ENCODE assay signal across 1 cellular context in the genomic region with DNA sequence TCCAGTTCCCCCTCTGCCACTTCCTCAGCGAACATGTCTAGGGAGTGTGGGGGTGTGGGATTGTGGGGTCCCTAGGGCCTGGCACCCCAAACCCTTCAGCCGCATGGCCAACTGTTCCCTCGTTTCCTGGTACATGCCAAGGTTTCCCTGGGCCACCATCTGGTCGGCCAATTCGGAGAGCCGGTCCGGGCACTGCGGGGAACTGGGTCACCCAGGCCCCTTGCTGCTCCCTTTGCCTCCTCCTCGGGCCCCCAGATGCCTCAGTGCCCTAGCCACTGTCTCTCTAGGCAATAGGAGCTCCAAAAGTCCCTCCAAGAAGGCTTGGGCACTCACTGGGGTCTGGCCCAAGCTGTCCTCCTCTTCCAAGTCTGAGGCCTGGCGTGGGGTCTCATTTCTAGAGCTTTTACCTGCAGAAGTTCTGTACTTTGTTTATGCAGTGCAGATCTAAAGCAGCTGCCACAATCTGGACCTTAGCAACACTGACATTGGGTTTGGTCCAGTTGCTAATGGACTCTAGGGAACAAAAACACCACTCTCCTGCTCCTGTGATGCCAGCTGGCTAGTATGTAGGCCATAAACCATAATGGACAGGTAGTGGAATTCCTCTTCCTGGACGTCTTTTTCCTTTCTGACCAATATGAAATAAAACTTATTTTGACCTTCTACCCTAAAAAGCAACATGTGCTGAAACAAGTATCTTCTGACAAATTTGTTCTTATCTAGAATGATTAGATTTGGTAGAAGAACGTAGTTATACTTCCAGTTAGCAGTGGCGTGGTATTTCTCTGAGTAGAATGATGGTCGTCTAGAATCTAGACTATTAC.
TF ChIP-seq lines count a peak whose summit lies in the region.

No MANE protein-coding gene starts in this region.

TF ChIP-seq in HepG2, 621 proteins besides CTCF, POLR2A, EP300 and RAD21 (continued from another document):
- TF ChIP-seq, protein P1, sequence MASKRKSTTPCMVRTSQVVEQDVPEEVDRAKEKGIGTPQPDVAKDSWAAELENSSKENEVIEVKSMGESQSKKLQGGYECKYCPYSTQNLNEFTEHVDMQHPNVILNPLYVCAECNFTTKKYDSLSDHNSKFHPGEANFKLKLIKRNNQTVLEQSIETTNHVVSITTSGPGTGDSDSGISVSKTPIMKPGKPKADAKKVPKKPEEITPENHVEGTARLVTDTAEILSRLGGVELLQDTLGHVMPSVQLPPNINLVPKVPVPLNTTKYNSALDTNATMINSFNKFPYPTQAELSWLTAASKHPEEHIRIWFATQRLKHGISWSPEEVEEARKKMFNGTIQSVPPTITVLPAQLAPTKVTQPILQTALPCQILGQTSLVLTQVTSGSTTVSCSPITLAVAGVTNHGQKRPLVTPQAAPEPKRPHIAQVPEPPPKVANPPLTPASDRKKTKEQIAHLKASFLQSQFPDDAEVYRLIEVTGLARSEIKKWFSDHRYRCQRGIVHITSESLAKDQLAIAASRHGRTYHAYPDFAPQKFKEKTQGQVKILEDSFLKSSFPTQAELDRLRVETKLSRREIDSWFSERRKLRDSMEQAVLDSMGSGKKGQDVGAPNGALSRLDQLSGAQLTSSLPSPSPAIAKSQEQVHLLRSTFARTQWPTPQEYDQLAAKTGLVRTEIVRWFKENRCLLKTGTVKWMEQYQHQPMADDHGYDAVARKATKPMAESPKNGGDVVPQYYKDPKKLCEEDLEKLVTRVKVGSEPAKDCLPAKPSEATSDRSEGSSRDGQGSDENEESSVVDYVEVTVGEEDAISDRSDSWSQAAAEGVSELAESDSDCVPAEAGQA (IDR thresholded peaks at IDR 0.05; ENCODE audit: low read depth) = no peak
- TF ChIP-seq, protein P1 (CRISPR knock-in tag; IDR thresholded peaks at IDR 0.05; ENCODE audit: borderline replicate concordance) = no peak
- TF ChIP-seq, protein P2, sequence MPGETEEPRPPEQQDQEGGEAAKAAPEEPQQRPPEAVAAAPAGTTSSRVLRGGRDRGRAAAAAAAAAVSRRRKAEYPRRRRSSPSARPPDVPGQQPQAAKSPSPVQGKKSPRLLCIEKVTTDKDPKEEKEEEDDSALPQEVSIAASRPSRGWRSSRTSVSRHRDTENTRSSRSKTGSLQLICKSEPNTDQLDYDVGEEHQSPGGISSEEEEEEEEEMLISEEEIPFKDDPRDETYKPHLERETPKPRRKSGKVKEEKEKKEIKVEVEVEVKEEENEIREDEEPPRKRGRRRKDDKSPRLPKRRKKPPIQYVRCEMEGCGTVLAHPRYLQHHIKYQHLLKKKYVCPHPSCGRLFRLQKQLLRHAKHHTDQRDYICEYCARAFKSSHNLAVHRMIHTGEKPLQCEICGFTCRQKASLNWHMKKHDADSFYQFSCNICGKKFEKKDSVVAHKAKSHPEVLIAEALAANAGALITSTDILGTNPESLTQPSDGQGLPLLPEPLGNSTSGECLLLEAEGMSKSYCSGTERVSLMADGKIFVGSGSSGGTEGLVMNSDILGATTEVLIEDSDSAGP (CRISPR knock-in tag; IDR thresholded peaks at IDR 0.05; ENCODE audit: borderline replicate concordance) = no peak
- no peak for TF ChIP-seq POLR2AphosphoS2 (IDR thresholded peaks at IDR 0.05; ENCODE audit: low read depth, low read length)
